In the genomic region with DNA sequence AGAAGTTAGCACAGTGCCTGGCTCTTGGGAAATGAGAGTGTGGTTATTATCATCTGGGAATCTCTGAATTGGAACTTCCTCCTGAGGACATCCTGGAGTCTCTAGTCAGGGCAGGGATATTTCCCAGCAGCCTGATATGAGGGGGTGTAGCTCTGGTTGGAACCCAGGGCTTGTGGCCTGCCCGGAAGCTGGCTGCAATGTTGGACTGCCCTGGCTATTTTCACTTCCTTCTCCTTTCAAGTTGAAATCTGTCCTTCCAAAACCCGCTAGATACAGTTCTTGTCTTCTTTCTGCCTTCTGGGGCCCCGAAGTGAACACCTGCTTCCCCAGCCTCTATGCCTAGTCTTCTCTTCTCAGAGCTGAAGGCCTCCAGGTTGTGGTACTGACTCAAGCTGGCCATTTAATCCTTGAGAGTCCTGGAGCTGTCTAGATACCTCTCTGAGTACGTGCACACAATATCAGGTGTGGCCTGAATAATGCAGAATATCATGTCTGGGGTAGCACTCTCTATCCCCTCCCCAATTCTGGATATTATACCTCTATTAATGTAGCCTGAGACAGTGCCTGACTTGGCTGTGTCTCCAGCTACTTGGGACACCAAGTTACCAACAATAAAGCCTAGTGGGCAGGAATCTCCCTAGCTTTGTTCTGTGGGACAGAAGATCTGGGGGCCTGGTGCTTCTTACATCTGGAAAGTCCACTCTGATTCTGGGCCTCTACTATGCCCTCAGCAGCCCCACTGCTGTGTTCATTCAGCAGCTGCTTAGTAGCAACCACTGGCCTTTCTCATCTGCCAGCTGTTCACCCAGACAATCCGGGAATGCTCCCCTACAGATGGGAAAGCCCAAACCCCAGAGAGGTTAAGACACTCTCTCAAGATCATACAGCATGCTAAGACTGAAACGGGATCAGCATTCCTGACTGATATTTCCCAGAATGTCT, we compare ENCODE assay signal across 22 cellular contexts. TPM values are rescaled to one million over a fixed set of nuclear protein-coding genes. Genes with fewer than 3 reads are reported as not detected.
DNase-seq lines count a peak whose midpoint lies in the region; ATAC-seq, FAIRE-seq and TF ChIP-seq lines count a peak whose summit lies in the region.
"Had no signal": no experiment of that assay in that cellular context is flagged by ENCODE, and none has a peak within 500 bp of the region (broad histone marks: within the 10 kb centered on the region; RNA-seq: fewer than 3 reads in every experiment).

No MANE protein-coding gene starts in this region.

- intact Hi-C loops in CD4-positive, alpha-beta T cell (cut with DNase I, micrococcal nuclease), result no loop called here

- H3K4me3 Mint-ChIP-seq in CD4-positive, alpha-beta T cell, result no peak overlapping the region
- H3K4me3 Mint-ChIP-seq: activated CD4-positive, alpha-beta T cell treated with anti-CD3 and anti-CD28 coated beads for 36 hours had no signal

- no peaks in the 10 kb centered on the region for H3K9me3 Mint-ChIP-seq in CD4-positive, alpha-beta T cell

- no peaks in the 10 kb centered on the region for H3K36me3 Mint-ChIP-seq in CD4-positive, alpha-beta T cell (ENCODE audit: low read depth)

- no peak overlapping the region for H3K4me3 ChIP-seq in BLaER1 treated with 17β-estradiol and CSF1 and Interleukin-3, amounts not matched to agents 10 nM and 100 nM
- H3K4me3 ChIP-seq: sigmoid colon, SJCRH30 had no signal

- H3K4me1 Mint-ChIP-seq in CD4-positive, alpha-beta T cell (ENCODE audit: low read depth), result no peaks in the 10 kb centered on the region
- H3K4me1 Mint-ChIP-seq: activated CD4-positive, alpha-beta T cell treated with anti-CD3 and anti-CD28 coated beads for 36 hours had no signal

- no peaks in the 10 kb centered on the region for H4K20me1 ChIP-seq in BLaER1 treated with 17β-estradiol and CSF1 and Interleukin-3, amounts not matched to agents 10 nM and 100 nM

- no peak for TF ChIP-seq CTCF in CD4-positive, alpha-beta T cell (IDR thresholded peaks at IDR 0.05)

- peak overlapping the region in 2 of 11 experiments; percentile 13; a peak in 1 of 22 replicates for H3K9ac ChIP-seq in BLaER1 treated with 17β-estradiol and CSF1 and Interleukin-3, amounts not matched to agents 10 nM and 100 nM

- DNase-seq in GM18507 (ENCODE audit: extremely low spot score, insufficient read length, low read depth) (no peak), SKM-1 (lab: John Stamatoyannopoulos, UW; ENCODE audit: unreplicated experiment) (peak; percentile 33), midbrain (lab: John Stamatoyannopoulos, UW) (peak; percentile 10), NCI-H748 treated with DMSO at 0.1 percent for 48 hours (lab: John Stamatoyannopoulos, UW) (no peak)
- DNase-seq in stimulated activated CD4-positive, alpha-beta T cell treated with anti-CD3 and anti-CD28 coated beads, Interleukin-4, amount 100 ng/mL, for 24 hours, result no peak
- no peak for DNase-seq in CD4-positive, alpha-beta T cell
- DNase-seq: activated CD4-positive, alpha-beta T cell treated with anti-CD3 and anti-CD28 coated beads for 36 hours; activated gamma-delta T cell; Caco-2; caudate nucleus; H7; KG1; NCI-H1417 treated with DMSO at 0.1 percent for 48 hours; NCI-H2171 treated with DMSO at 0.1 percent for 48 hours; NK-92 treated with Interleukin-12 subunit alpha and Interleukin-12 subunit beta, amount 100 ng/mL, for 24 hours; sigmoid colon; stimulated activated CD4-positive, alpha-beta T cell treated with anti-CD3 and anti-CD28 coated beads, Interleukin-2, amount 100 ng/mL, for 24 hours; T1000 had no signal

- POLR2A ChIA-PET in CD4-positive, alpha-beta T cell (lab: Charles Lee), result no interaction called here

- H3K27me3 ChIP-seq in BLaER1 treated with 17β-estradiol and CSF1 and Interleukin-3, amounts not matched to agents 10 nM and 100 nM, result no peaks in the 10 kb centered on the region
- no peaks in the 10 kb centered on the region for H3K27me3 ChIP-seq in CD4-positive, alpha-beta T cell (ENCODE audit: control insufficient read depth, insufficient read depth, low read length)
- H3K27me3 ChIP-seq: sigmoid colon had no signal

- no peaks in the 10 kb centered on the region for H3K27me3 Mint-ChIP-seq in CD4-positive, alpha-beta T cell
- H3K27me3 Mint-ChIP-seq: activated CD4-positive, alpha-beta T cell treated with anti-CD3 and anti-CD28 coated beads for 36 hours had no signal

- no peaks in the 10 kb centered on the region for H3K36me3 ChIP-seq in BLaER1 treated with 17β-estradiol and CSF1 and Interleukin-3, amounts not matched to agents 10 nM and 100 nM
- H3K36me3 ChIP-seq: sigmoid colon, SJCRH30 had no signal

- ATAC-seq in CD4-positive, alpha-beta T cell (ENCODE audit: poor library complexity), result no peak
- ATAC-seq: activated CD4-positive, alpha-beta T cell treated with anti-CD3 and anti-CD28 coated beads for 36 hours had no signal

- H3K9me3 ChIP-seq in BLaER1 treated with 17β-estradiol and CSF1 and Interleukin-3, amounts not matched to agents 10 nM and 100 nM (replicated peaks in 1 of 11), result no peaks in the 10 kb centered on the region
- H3K9me3 ChIP-seq in CD4-positive, alpha-beta T cell (ENCODE audit: control insufficient read depth, low read length), result no peaks in the 10 kb centered on the region
- H3K9me3 ChIP-seq: Caco-2, sigmoid colon, SJCRH30 had no signal

- H3K4me2 ChIP-seq in BLaER1 treated with 17β-estradiol and CSF1 and Interleukin-3, amounts not matched to agents 10 nM and 100 nM, result peak overlapping the region; percentile 5 to 84 (median 36); a peak in 21 of 22 replicates

- peak overlapping the region in 2 of 11 experiments; percentile 5 to 14; a peak in 3 of 22 replicates for H3K27ac ChIP-seq in BLaER1 treated with 17β-estradiol and CSF1 and Interleukin-3, amounts not matched to agents 10 nM and 100 nM
- H3K27ac ChIP-seq in CD4-positive, alpha-beta T cell (ENCODE audit: low read depth, low read length), result no peak overlapping the region
- H3K27ac ChIP-seq: sigmoid colon, SJCRH30 had no signal

- CTCF ChIA-PET in CD4-positive, alpha-beta T cell (lab: Charles Lee), result no interaction called here

- peak; percentile 53 for FAIRE-seq in GM18507 (lab: Jason Lieb, UNC)
- FAIRE-seq: G401.6, islet of Langerhans had no signal

- H3K4me1 ChIP-seq in BLaER1 treated with 17β-estradiol and CSF1 and Interleukin-3, amounts not matched to agents 10 nM and 100 nM, result peaks cover 18 to 34% (median 21%) of the 10 kb centered on the region in 10 experiments
- H3K4me1 ChIP-seq: Caco-2, sigmoid colon had no signal

- H3K27ac Mint-ChIP-seq in CD4-positive, alpha-beta T cell, result no peak overlapping the region
- H3K27ac Mint-ChIP-seq: activated CD4-positive, alpha-beta T cell treated with anti-CD3 and anti-CD28 coated beads for 36 hours had no signal

RNA-seq across cellular contexts. Expression of gene SLC6A7, which starts 45.0 kb away (rescaled TPM):
- total RNA-seq in CD4-positive, alpha-beta T cell, result not detected
- total RNA-seq: activated CD4-positive, alpha-beta T cell treated with anti-CD3 and anti-CD28 coated beads for 36 hours; Caco-2; H7; sigmoid colon; SJCRH30 had no signal

RNA-seq across cellular contexts. Expression of gene CAMK2A, which starts 54.7 kb away (rescaled TPM):
- under 1 TPM; 0.05 to 0.22 TPM for total RNA-seq in CD4-positive, alpha-beta T cell
- total RNA-seq: activated CD4-positive, alpha-beta T cell treated with anti-CD3 and anti-CD28 coated beads for 36 hours; Caco-2 had no signal

Comparison
In these comparisons a context has a peak if more than half of its experiments do, and no peak if none do; other contexts are left out.
1. DNase-seq: peak in SKM-1 (single experiment) and midbrain (single experiment); none in GM18507 (single experiment), NCI-H748 treated with DMSO at 0.1 percent for 48 hours (single experiment), stimulated activated CD4-positive, alpha-beta T cell treated with anti-CD3 and anti-CD28 coated beads, Interleukin-4, amount 100 ng/mL, for 24 hours (single experiment) and CD4-positive, alpha-beta T cell (0 of 10).